In genomic region chr18:79503891-79504475, GRCh38 we compare ENCODE assay signal across 12 cellular contexts.
DNase-seq lines count a peak whose midpoint lies in the region; ATAC-seq and TF ChIP-seq lines count a peak whose summit lies in the region.
"Had no signal": no experiment of that assay in that cellular context is flagged by ENCODE, and none has a peak within 500 bp of the region (broad histone marks: within the 10 kb centered on the region; RNA-seq: fewer than 3 reads in every experiment).

No MANE protein-coding gene starts in this region.

- no peak for TF ChIP-seq CTCF in mucosa of descending colon (IDR thresholded peaks at IDR 0.05)
- no peak for TF ChIP-seq CTCF in hepatocyte (IDR thresholded peaks at IDR 0.05; ENCODE audit: poor library complexity)

- peaks cover 31% of the 10 kb centered on the region for H3K4me1 Mint-ChIP-seq in activated T-helper 17 cell treated with anti-CD3 and anti-CD28 coated beads, Interleukin-2, amount 50 U/mL, for 72 hours

- H3K4me1 ChIP-seq in mucosa of descending colon (ENCODE audit: low read depth) (no peaks in the 10 kb centered on the region), hepatocyte (ENCODE audit: insufficient read depth) (peaks cover 12% of the 10 kb centered on the region)

- H3K4me2 ChIP-seq in hepatocyte, result no peak overlapping the region

- no peaks in the 10 kb centered on the region for H3K36me3 ChIP-seq in mucosa of descending colon (ENCODE audit: low read depth)
- no peaks in the 10 kb centered on the region for H3K36me3 ChIP-seq in hepatocyte (replicated peaks; ENCODE audit: insufficient read depth, low read depth)

- H3K4me3 ChIP-seq in mucosa of descending colon (no peak overlapping the region), hepatocyte (no peak overlapping the region)
- H3K4me3 ChIP-seq: dorsolateral prefrontal cortex had no signal

- no peaks in the 10 kb centered on the region for H3K9me3 Mint-ChIP-seq in activated T-helper 17 cell treated with anti-CD3 and anti-CD28 coated beads, Interleukin-2, amount 50 U/mL, for 72 hours

- peak; percentile 45 for DNase-seq in stimulated activated CD4-positive, alpha-beta T cell treated with anti-CD3 and anti-CD28 coated beads, Interleukin-15, amount 100 ng/mL, for 24 hours
- DNase-seq in stimulated activated CD4-positive, alpha-beta T cell treated with anti-CD3 and anti-CD28 coated beads, Interleukin-1b, Interleukin-23, amount 100 ng/mL, for 48 hours, result no peak
- peak in 2 of 3 donors; percentile 2 to 6 for DNase-seq in mucosa of descending colon
- peak; percentile 23 for DNase-seq in ureter (ENCODE audit: low spot score)
- DNase-seq in NCI-H1092 (lab: John Stamatoyannopoulos, UW), result no peak
- no peak for DNase-seq in HCEC 1CT
- DNase-seq in hepatocyte (ENCODE audit: low spot score), result no peak
- DNase-seq: C1 segment of cervical spinal cord, MM.1S, NCI-H345 had no signal

- no peak overlapping the region for H2AFZ ChIP-seq in hepatocyte

- H3K27ac Mint-ChIP-seq in activated T-helper 17 cell treated with anti-CD3 and anti-CD28 coated beads, Interleukin-2, amount 50 U/mL, for 72 hours, result peak overlapping the region; percentile 39

- no peaks in the 10 kb centered on the region for H3K9me2 ChIP-seq in hepatocyte (replicated peaks; ENCODE audit: insufficient read depth)

- H3K9me3 ChIP-seq in mucosa of descending colon, result peaks cover 5% of the 10 kb centered on the region
- peaks cover 11% of the 10 kb centered on the region for H3K9me3 ChIP-seq in hepatocyte (ENCODE audit: low read depth)

- H3K36me3 Mint-ChIP-seq in activated T-helper 17 cell treated with anti-CD3 and anti-CD28 coated beads, Interleukin-2, amount 50 U/mL, for 72 hours (ENCODE audit: low read depth), result peaks cover 26% of the 10 kb centered on the region

- no peaks in the 10 kb centered on the region for H3K27me3 Mint-ChIP-seq in activated T-helper 17 cell treated with anti-CD3 and anti-CD28 coated beads, Interleukin-2, amount 50 U/mL, for 72 hours

- H3K27ac ChIP-seq in hepatocyte, result no peak overlapping the region
- H3K27ac ChIP-seq: dorsolateral prefrontal cortex had no signal

- intact Hi-C loops in mucosa of descending colon (cut with DNase I, micrococcal nuclease), result no loop called here

- ATAC-seq in activated T-helper 17 cell treated with anti-CD3 and anti-CD28 coated beads, Interleukin-2, amount 50 U/mL, for 72 hours (replicated peaks), result peak; percentile 77
- no peak for ATAC-seq in mucosa of descending colon

- peak overlapping the region; percentile 44 for H3K4me3 Mint-ChIP-seq in activated T-helper 17 cell treated with anti-CD3 and anti-CD28 coated beads, Interleukin-2, amount 50 U/mL, for 72 hours

- H3K79me2 ChIP-seq in hepatocyte, result no peaks in the 10 kb centered on the region

- peaks cover 4% of the 10 kb centered on the region for H3K27me3 ChIP-seq in hepatocyte

- H4K20me1 ChIP-seq in hepatocyte (ENCODE audit: insufficient read depth, poor library complexity, severe bottlenecking), result no peaks in the 10 kb centered on the region

- WGBS in hepatocyte (ENCODE audit: low lambda C conversion rate, missing lambda C conversion rate), result 86% methylated on average over 15 of the region's 15 CpGs

Comparison
In these comparisons a context has a peak if more than half of its experiments do, and no peak if none do; other contexts are left out.
1. DNase-seq: peak in stimulated activated CD4-positive, alpha-beta T cell treated with anti-CD3 and anti-CD28 coated beads, Interleukin-15, amount 100 ng/mL, for 24 hours (single experiment), mucosa of descending colon (2 of 3) and ureter (single experiment); none in stimulated activated CD4-positive, alpha-beta T cell treated with anti-CD3 and anti-CD28 coated beads, Interleukin-1b, Interleukin-23, amount 100 ng/mL, for 48 hours (single experiment), NCI-H1092 (single experiment), HCEC 1CT (single experiment) and hepatocyte (single experiment).